ENCODE assay signal across 8 cellular contexts in the genomic region with DNA sequence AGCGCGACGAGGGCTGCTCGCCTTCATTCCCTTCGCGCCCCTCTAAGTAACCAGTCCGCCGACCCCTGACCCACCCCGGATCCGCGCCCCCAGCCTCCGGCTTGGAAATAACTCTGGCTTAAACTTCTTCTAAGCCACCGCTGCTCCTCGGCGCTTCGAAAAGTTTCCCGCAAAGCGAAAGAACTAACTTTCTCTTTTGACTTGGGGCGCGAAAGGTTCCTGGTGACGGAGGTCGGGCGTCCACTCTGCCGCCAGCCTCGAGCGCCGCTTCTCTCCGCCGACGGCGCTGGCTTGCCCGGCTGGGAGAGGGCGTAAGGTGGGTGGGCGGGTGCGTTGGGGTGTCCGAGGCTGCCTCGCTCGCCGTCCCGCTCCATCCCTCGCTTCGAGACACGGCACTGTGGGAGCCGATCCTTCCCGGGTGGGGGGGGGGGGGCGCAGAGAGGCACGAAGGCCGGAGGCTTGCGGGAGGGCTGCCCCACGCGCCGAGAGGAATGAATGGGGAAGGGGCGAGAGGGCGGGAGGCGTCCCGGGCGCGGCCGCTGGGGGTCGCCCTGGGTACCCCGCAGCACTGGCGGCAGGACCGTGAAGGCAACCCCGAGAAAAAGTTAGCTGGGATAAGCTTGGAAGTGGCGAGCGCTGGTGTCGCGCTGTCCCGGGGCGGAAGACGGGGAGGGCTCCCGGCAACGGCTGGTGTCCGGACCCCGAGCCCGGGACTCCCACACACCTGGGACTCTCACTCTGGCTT. TPM values are rescaled to one million over a fixed set of nuclear protein-coding genes. Genes with fewer than 3 reads are reported as not detected.
A peak's percentile ranks its signal among the peaks of the same experiment; 100 is the strongest.
DNase-seq lines count a peak whose midpoint lies in the region; ATAC-seq and TF ChIP-seq lines count a peak whose summit lies in the region.

No MANE protein-coding gene starts in this region.

- no peaks in the 10 kb centered on the region for H3K36me3 ChIP-seq in SJCRH30

- H3K27me3 ChIP-seq in SJCRH30, result no peaks in the 10 kb centered on the region

- peaks cover 53% of the 10 kb centered on the region for H3K4me1 ChIP-seq in SJCRH30

- H3K4me3 ChIP-seq in AG10803 (ENCODE audit: low read length) (peak overlapping the region; percentile 79), SJCRH30 (peak overlapping the region; percentile 93)

- H3K27ac ChIP-seq in SJCRH30, result peak overlapping the region; percentile 95

- DNase-seq in AG10803 (ENCODE audit: low read depth), result peak; percentile 42
- DNase-seq in SJCRH30, result peak; percentile 80 to 85
- DNase-seq in amygdala (lab: John Stamatoyannopoulos, UW), result peak in 32 of 56 donors; percentile 5 to 68 (median 40)
- peak; percentile 54 for DNase-seq in hepatic stellate cell (ENCODE audit: low spot score)
- peak; percentile 87 for DNase-seq in retina

- ATAC-seq in GM18907 (IDR thresholded peaks at IDR 0.05; ENCODE audit: unreplicated experiment) (peak; percentile 12), HG03439 (IDR thresholded peaks at IDR 0.05; ENCODE audit: unreplicated experiment) (peak; percentile 8), HG03378 (IDR thresholded peaks at IDR 0.05; ENCODE audit: unreplicated experiment) (no peak)

- TF ChIP-seq CTCF in AG10803 (conservative IDR thresholded peaks at IDR 0.05; ENCODE audit: low read length), result peak; percentile 40

- H3K9me3 ChIP-seq in SJCRH30 (replicated peaks), result no peaks in the 10 kb centered on the region

RNA-seq across cellular contexts. Expression of gene ATF3, which starts 0.6 kb away (rescaled TPM):
- 30.6 and 33.8 TPM in 2 replicates for total RNA-seq in SJCRH30 (2014; rRNA removed; shearing (Covaris generic))
